ENCODE assay signal across 20 cellular contexts in genomic region chr9:69141851-69142250, GRCh38.
"Had no signal": no experiment of that assay in that cellular context is flagged by ENCODE, and none has a peak within 500 bp of the region (broad histone marks: within the 10 kb centered on the region; RNA-seq: fewer than 3 reads in every experiment).

No MANE protein-coding gene starts in this region.

- H3K36me3 ChIP-seq: gastrocnemius medialis, neural progenitor cell, ovary, thoracic aorta had no signal

- H3K9ac ChIP-seq: neural progenitor cell had no signal

- FAIRE-seq: bronchial epithelial cell had no signal

- H3K9me3 Mint-ChIP-seq: activated CD4-positive, alpha-beta T cell treated with anti-CD3 and anti-CD28 coated beads, Interleukin-2, amount 10 ng/mL, durations not matched to agents 24 days and 14 days; activated naive CD4-positive, alpha-beta T cell treated with anti-CD3 and anti-CD28 coated beads, Interleukin-2, amount 50 U/mL, for 72 hours; activated T-cell treated with anti-CD3 and anti-CD28 coated beads, Interleukin-2, amount 50 U/mL, for 72 hours; effector memory CD8-positive, alpha-beta T cell; naive thymus-derived CD4-positive, alpha-beta T cell; neural progenitor cell had no signal

- H3K4me2 ChIP-seq: neural progenitor cell, smooth muscle cell had no signal

- H3K4me1 Mint-ChIP-seq: activated CD4-positive, alpha-beta T cell treated with anti-CD3 and anti-CD28 coated beads, Interleukin-2, amount 10 ng/mL, durations not matched to agents 24 days and 14 days; neural progenitor cell had no signal

- H3K27ac Mint-ChIP-seq: activated CD4-positive, alpha-beta T cell treated with anti-CD3 and anti-CD28 coated beads, Interleukin-2, amount 10 ng/mL, durations not matched to agents 24 days and 14 days; activated CD8-positive, alpha-beta T cell treated with anti-CD3 and anti-CD28 coated beads, Interleukin-2, amount 10 ng/mL, durations not matched to agents 7 days and 5 days; activated T-cell treated with anti-CD3 and anti-CD28 coated beads, Interleukin-2, amount 50 U/mL, for 72 hours; effector memory CD8-positive, alpha-beta T cell; naive thymus-derived CD4-positive, alpha-beta T cell; neural progenitor cell had no signal

- H3K4me1 ChIP-seq: gastrocnemius medialis had no signal

- H3K36me3 Mint-ChIP-seq: activated naive CD4-positive, alpha-beta T cell treated with anti-CD3 and anti-CD28 coated beads, Interleukin-2, amount 50 U/mL, for 72 hours had no signal

- H3K27me3 ChIP-seq: gastrocnemius medialis, neural progenitor cell, ovary had no signal

- H3K9me3 ChIP-seq: gastrocnemius medialis, ovary, thoracic aorta had no signal

- H2AFZ ChIP-seq: neural progenitor cell had no signal

- DNase-seq: activated CD4-positive, alpha-beta T cell treated with anti-CD3 and anti-CD28 coated beads, Interleukin-2, amount 10 ng/mL, durations not matched to agents 24 days and 14 days; activated CD8-positive, alpha-beta memory T cell treated with anti-CD3 and anti-CD28 coated beads, Interleukin-2, amount 50 U/mL, for 48 hours; activated CD8-positive, alpha-beta T cell treated with anti-CD3 and anti-CD28 coated beads, Interleukin-2, amount 10 ng/mL, durations not matched to agents 7 days and 5 days; activated gamma-delta T cell; activated T-cell treated with anti-CD3 and anti-CD28 coated beads, Interleukin-2, amount 50 U/mL, for 72 hours; cerebellar nuclear complex; effector memory CD8-positive, alpha-beta T cell; gastrocnemius medialis; mesenchymal stem cell; naive thymus-derived CD4-positive, alpha-beta T cell; ovary; stimulated activated CD4-positive, alpha-beta T cell treated with anti-CD3 and anti-CD28 coated beads, Interleukin-4, amount 100 ng/mL, for 1 hour; T-helper 1 cell; T-helper 9 cell had no signal

- ATAC-seq: activated CD8-positive, alpha-beta T cell treated with anti-CD3 and anti-CD28 coated beads, Interleukin-2, amount 10 ng/mL, durations not matched to agents 7 days and 5 days; activated naive CD4-positive, alpha-beta T cell treated with anti-CD3 and anti-CD28 coated beads, Interleukin-2, amount 50 U/mL, for 72 hours; activated T-cell treated with anti-CD3 and anti-CD28 coated beads, Interleukin-2, amount 50 U/mL, for 72 hours; effector memory CD8-positive, alpha-beta T cell; gastrocnemius medialis; naive thymus-derived CD4-positive, alpha-beta T cell; sciatic nerve had no signal

- H3K4me3 Mint-ChIP-seq: activated CD4-positive, alpha-beta T cell treated with anti-CD3 and anti-CD28 coated beads, Interleukin-2, amount 10 ng/mL, durations not matched to agents 24 days and 14 days; activated CD8-positive, alpha-beta T cell treated with anti-CD3 and anti-CD28 coated beads, Interleukin-2, amount 10 ng/mL, durations not matched to agents 7 days and 5 days; activated T-cell treated with anti-CD3 and anti-CD28 coated beads, Interleukin-2, amount 50 U/mL, for 72 hours; effector memory CD8-positive, alpha-beta T cell; naive thymus-derived CD4-positive, alpha-beta T cell; neural progenitor cell had no signal

- H3K27ac ChIP-seq: gastrocnemius medialis, neural progenitor cell, ovary, thoracic aorta had no signal

- H3K4me3 ChIP-seq: gastrocnemius medialis, neural progenitor cell, ovary, smooth muscle cell, thoracic aorta had no signal
